In the genomic region with DNA sequence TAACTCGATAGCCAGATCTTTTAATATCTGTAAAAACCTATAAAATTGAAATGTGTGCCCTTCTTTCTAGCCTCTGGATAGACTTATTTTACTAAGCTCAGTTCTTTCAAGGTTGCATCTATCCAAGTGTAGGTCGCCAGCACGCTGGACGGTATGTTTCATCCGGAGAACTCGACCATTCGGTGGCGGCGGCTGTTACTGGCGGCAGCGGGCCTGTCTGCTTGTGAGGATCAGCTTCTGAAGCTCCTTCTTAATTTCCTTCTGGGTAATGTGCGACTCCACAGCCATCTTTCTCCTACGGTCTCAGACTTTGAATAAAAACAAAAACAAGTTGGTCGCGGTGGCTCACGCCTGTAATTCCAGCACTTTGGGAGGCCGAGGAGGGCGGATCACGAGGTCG, we compare ENCODE assay signal across 39 cellular contexts. TPM values are rescaled to one million over a fixed set of nuclear protein-coding genes. Genes with fewer than 3 reads are reported as not detected.
"Had no signal": no experiment of that assay in that cellular context is flagged by ENCODE, and none has a peak within 500 bp of the region (broad histone marks: within the 10 kb centered on the region; RNA-seq: fewer than 3 reads in every experiment).

No MANE protein-coding gene starts in this region.

- H3K27me3 ChIP-seq: adrenal gland, ascending aorta, body of pancreas, brain microvascular endothelial cell, breast epithelium, cardiac muscle cell had no signal

- FAIRE-seq: astrocyte, bronchial epithelial cell had no signal

- H3K4me1 ChIP-seq: adrenal gland, ascending aorta, body of pancreas, breast epithelium had no signal

- H3K27ac ChIP-seq: adrenal gland, ascending aorta, body of pancreas, brain microvascular endothelial cell, breast epithelium, cardiac muscle cell had no signal

- H3K4me3 ChIP-seq: adrenal gland, ascending aorta, body of pancreas, breast epithelium, cardiac muscle cell had no signal

- H3K9me3 ChIP-seq: adrenal gland, ascending aorta, body of pancreas, breast epithelium had no signal

- DNase-seq: activated effector memory CD4-positive, alpha-beta T cell treated with anti-CD3 and anti-CD28 coated beads, Interleukin-2, amount 50 U/mL, for 16 hours; activated effector memory CD4-positive, alpha-beta T cell treated with Interleukin-2 at 50 U/mL for 16 hours; activated gamma-delta T cell; activated gamma-delta T cell treated with Interleukin-2 at 50 U/mL for 16 hours; activated naive CD4-positive, alpha-beta T cell; activated naive CD4-positive, alpha-beta T cell treated with anti-CD3 and anti-CD28 coated beads for 36 hours; activated naive CD4-positive, alpha-beta T cell treated with anti-CD3 and anti-CD28 coated beads, Interleukin-2, amount 10 ng/mL, durations not matched to agents 7 days and 5 days; activated naive CD4-positive, alpha-beta T cell treated with anti-CD3 and anti-CD28 coated beads, Interleukin-2, amount 50 U/mL, for 16 hours; activated naive CD4-positive, alpha-beta T cell treated with Interleukin-2 at 50 U/mL for 16 hours; activated naive CD8-positive, alpha-beta T cell treated with anti-CD3 and anti-CD28 coated beads for 36 hours; activated naive CD8-positive, alpha-beta T cell treated with anti-CD3 and anti-CD28 coated beads, Interleukin-2, amount 10 ng/mL, durations not matched to agents 7 days and 5 days; activated naive CD8-positive, alpha-beta T cell treated with anti-CD3 and anti-CD28 coated beads, Interleukin-2, amount 50 U/mL, for 24 hours; activated T-cell treated with anti-CD3 and anti-CD28 coated beads, Interleukin-2, amount 50 U/mL, for 24 hours; activated T-cell treated with anti-CD3 and anti-CD28 coated beads, Interleukin-2, amount 50 U/mL, for 4 hours; activated T-cell treated with anti-CD3 and anti-CD28 coated beads, Interleukin-2, amount 50 U/mL, for 48 hours; activated T-cell treated with anti-CD3 and anti-CD28 coated beads, Interleukin-2, amount 50 U/mL, for 72 hours; adrenal gland; amniotic stem cell; amygdala; anterior cingulate cortex; aorta; body of pancreas; brain microvascular endothelial cell; caudate nucleus; central memory CD4-positive, alpha-beta T cell; cerebellar nuclear complex had no signal

- ATAC-seq: activated naive CD4-positive, alpha-beta T cell treated with anti-CD3 and anti-CD28 coated beads, Interleukin-2, amount 50 U/mL, for 72 hours; activated naive CD8-positive, alpha-beta T cell treated with anti-CD3 and anti-CD28 coated beads, Interleukin-2, amount 50 U/mL, for 24 hours; activated T-cell treated with anti-CD3 and anti-CD28 coated beads, Interleukin-2, amount 50 U/mL, for 4 hours; activated T-cell treated with anti-CD3 and anti-CD28 coated beads, Interleukin-2, amount 50 U/mL, for 72 hours; activated T-helper 17 cell treated with anti-CD3 and anti-CD28 coated beads, Interleukin-2, amount 50 U/mL, for 72 hours; body of pancreas had no signal

- H3K36me3 ChIP-seq: adrenal gland, ascending aorta, brain microvascular endothelial cell, breast epithelium, cardiac muscle cell had no signal

RNA-seq across cellular contexts. Expression of a gene that starts 4.1 kb away (rescaled TPM):
- total RNA-seq: activated naive CD4-positive, alpha-beta T cell treated with anti-CD3 and anti-CD28 coated beads for 36 hours; activated naive CD4-positive, alpha-beta T cell treated with anti-CD3 and anti-CD28 coated beads, Interleukin-2, amount 50 U/mL, for 72 hours; activated naive CD8-positive, alpha-beta T cell treated with anti-CD3 and anti-CD28 coated beads for 36 hours; activated naive CD8-positive, alpha-beta T cell treated with anti-CD3 and anti-CD28 coated beads, Interleukin-2, amount 10 ng/mL, durations not matched to agents 7 days and 5 days; activated T-cell treated with anti-CD3 and anti-CD28 coated beads, Interleukin-2, amount 50 U/mL, for 4 hours; activated T-cell treated with anti-CD3 and anti-CD28 coated beads, Interleukin-2, amount 50 U/mL, for 72 hours; activated T-helper 1 cell treated with anti-CD3 and anti-CD28 coated beads, Interleukin-12 subunit alpha, Interleukin-12 subunit beta, Interleukin-2, Interleukin-4 antibody, amounts not matched to agents 30 ng/mL and 10 ng/mL and 1 ng/mL, durations not matched to agents 14 hours and 24 hours and 36 hours; activated T-helper 17 cell treated with anti-CD3 and anti-CD28 coated beads, Interleukin-2, amount 50 U/mL, for 72 hours; activated T-helper 2 cell treated with anti-CD3 and anti-CD28 coated beads, Interferon-gamma antibody, Interleukin-2, Interleukin-4, amounts not matched to agents 10 μg/mL and 5 μg/mL and 100 μg/mL, durations not matched to agents 14 hours and 24 hours and 36 hours; adrenal gland; aorta; ascending aorta; astrocyte; body of pancreas; breast epithelium; bronchial epithelial cell; cardiac muscle cell; cardiac septum; cerebellum; chondrocyte had no signal
- polyA plus RNA-seq: adipose tissue, adrenal gland, aorta had no signal
